10 cellular contexts compared by ENCODE assay signal in the genomic region with DNA sequence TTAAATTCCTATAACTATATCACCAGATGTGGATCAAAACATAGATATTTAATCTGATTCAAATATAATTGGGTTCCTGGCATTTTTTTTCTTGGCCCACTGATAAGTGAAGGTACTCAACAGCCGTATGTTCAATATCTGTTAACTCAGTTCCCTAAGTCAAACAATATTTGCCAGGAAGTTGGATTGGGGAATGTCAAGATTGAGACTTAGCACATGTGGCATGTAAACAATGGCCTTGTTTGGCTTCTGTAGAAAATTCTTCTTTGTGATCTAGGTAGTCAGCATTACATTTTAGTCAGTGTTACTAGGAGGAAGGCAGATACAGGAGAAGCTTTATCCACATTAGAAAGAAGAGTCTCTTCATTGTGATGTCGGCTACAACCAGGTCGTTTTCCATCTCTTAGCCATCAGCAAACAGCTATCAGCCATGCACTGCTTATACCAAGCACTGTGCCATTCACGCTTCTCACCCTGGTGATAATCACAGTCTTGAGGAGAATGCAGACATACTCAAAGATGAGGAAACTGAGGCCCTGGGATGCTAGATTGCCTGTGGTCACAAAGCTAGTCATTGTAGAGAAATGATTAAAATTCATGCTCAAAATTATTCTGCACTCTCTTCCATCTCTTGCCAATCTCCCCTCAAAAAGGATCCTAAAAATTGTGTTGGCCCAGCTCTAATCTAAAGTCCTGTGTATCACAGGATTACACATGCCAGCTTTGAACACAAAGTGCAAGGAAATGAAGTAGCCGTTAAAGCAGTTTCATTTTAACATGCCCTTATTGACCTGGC. TPM values are rescaled to one million over a fixed set of nuclear protein-coding genes. Genes with fewer than 3 reads are reported as not detected.
DNase-seq lines count a peak whose midpoint lies in the region; ATAC-seq, FAIRE-seq and TF ChIP-seq lines count a peak whose summit lies in the region.
"Had no signal": no experiment of that assay in that cellular context is flagged by ENCODE, and none has a peak within 500 bp of the region (broad histone marks: within the 10 kb centered on the region; RNA-seq: fewer than 3 reads in every experiment).

No MANE protein-coding gene starts in this region.

- SMC1A ChIA-PET in GM12878 (lab: Charles Lee; ENCODE audit: uncharacterized antibody, unreplicated experiment) = interaction anchor here (0.5 to 2.5 kb wide), 10 partner anchors 8 to 736 kb away, joined by 3 to 12 read pairs (median 3); no protein-coding TSS in a partner anchor

- in situ Hi-C loops in GM12878 (cut with MboI) = no loop called here
- in situ Hi-C loops in GM13977 (cut with MboI; ENCODE audit: low pct_unique_long_range_greater_than_20kb, low sequenced_read_pairs, unreplicated experiment) = no loop called here

- no peaks in the 10 kb centered on the region for H3K36me3 ChIP-seq in CD4-positive, alpha-beta memory T cell (ENCODE audit: insufficient read depth, low read length)
- H3K36me3 ChIP-seq in KMS-11 (ENCODE audit: insufficient read depth) (no peaks in the 10 kb centered on the region), GM12878 (ENCODE audit: control insufficient read depth in 2 of 2, insufficient read depth in 2 of 2, low read length in 1 of 2) (no peaks in the 10 kb centered on the region), mucosa of stomach (ENCODE audit: control insufficient read depth, insufficient read depth, low read length) (no peaks in the 10 kb centered on the region)

- H3K9ac ChIP-seq in KMS-11 = peak overlapping the region; percentile 35; the same call in 1 of the 2 replicates
- no peak overlapping the region for H3K9ac ChIP-seq in GM12878 (ENCODE audit: control insufficient read depth, insufficient read depth, low read length)
- H3K9ac ChIP-seq in mucosa of stomach (ENCODE audit: low read length) = peak overlapping the region; percentile 83

- peaks cover 7 to 13% (median 9%) of the 10 kb centered on the region in 4 donors for H3K4me1 Mint-ChIP-seq in CD4-positive, alpha-beta memory T cell

- H3K4me3 Mint-ChIP-seq in CD4-positive, alpha-beta memory T cell = peak overlapping the region in 7 of 8 donors; percentile 9 to 70 (median 42)

- no peak for TF ChIP-seq POLR2A in GM12878 (IDR thresholded peaks at IDR 0.05; ENCODE audit: low read depth, low read length)

- H3K27me3 Mint-ChIP-seq in CD4-positive, alpha-beta memory T cell = no peaks in the 10 kb centered on the region

- no peaks in the 10 kb centered on the region for H3K36me3 Mint-ChIP-seq in CD4-positive, alpha-beta memory T cell

- H3K79me2 ChIP-seq in KMS-11 (ENCODE audit: insufficient read depth, low read depth) (no peaks in the 10 kb centered on the region), GM12878 (ENCODE audit: control insufficient read depth, insufficient read depth, low read length) (no peaks in the 10 kb centered on the region)

- no TSS peak for BruUV-seq in GM12878 (replicated peaks; lab: Mats Ljungman, UMichigan)

- peak overlapping the region in 3 of 7 donors; percentile 53 to 58 (median 53) for H3K27ac Mint-ChIP-seq in CD4-positive, alpha-beta memory T cell

- H3K4me3 ChIP-seq in CD4-positive, alpha-beta memory T cell (ENCODE audit: low read length in 2 of 2) = no peak overlapping the region
- H3K4me3 ChIP-seq in KMS-11 (IDR thresholded peaks at IDR 0.05; ENCODE audit: insufficient read depth, low read depth, low read length) (no peak overlapping the region), GM12878 (no peak overlapping the region), mucosa of stomach (ENCODE audit: low read length) (peak overlapping the region; percentile 21)

- no peak; the same call in 2 of the 3 replicates for ATAC-seq in GM12878

- H3K4me1 ChIP-seq in CD4-positive, alpha-beta memory T cell (ENCODE audit: insufficient read depth, low read length) = no peaks in the 10 kb centered on the region
- H3K4me1 ChIP-seq in KMS-11 (ENCODE audit: low read depth, poor library complexity, severe bottlenecking) (peaks cover 48% of the 10 kb centered on the region), GM12878 (ENCODE audit: control insufficient read depth, insufficient read depth, low read length) (peaks cover 12% of the 10 kb centered on the region), mucosa of stomach (ENCODE audit: control insufficient read depth, insufficient read depth, low read length) (peaks cover 30% of the 10 kb centered on the region)

- no peaks in the 10 kb centered on the region for H3K9me3 Mint-ChIP-seq in CD4-positive, alpha-beta memory T cell

- intact Hi-C loops in CD4-positive, alpha-beta memory T cell (cut with micrococcal nuclease) = no loop called here
- intact Hi-C loops in GM12878 (cut with micrococcal nuclease; ENCODE audit: unreplicated experiment) = no loop called here

- POLR2A ChIA-PET in CD4-positive, alpha-beta memory T cell (lab: Charles Lee; ENCODE audit: partially characterized antibody) = no interaction called here
- POLR2A ChIA-PET in GM12878 (lab: Charles Lee) = interaction anchor here (1.6 kb wide), 1 partner anchor 10 kb away, joined by 4 read pairs; no protein-coding TSS in a partner anchor

- no peak for DNase-seq in CD4-positive, alpha-beta memory T cell
- DNase-seq in GM12878 (ENCODE audit: low read depth, low spot score) (no peak), amygdala (lab: John Stamatoyannopoulos, UW) (no peak), iPS-NIHi11 (ENCODE audit: low spot score) (no peak), GM13977 (ENCODE audit: low spot score) (no peak)
- DNase-seq in stimulated activated CD4-positive, alpha-beta T cell treated with anti-CD3 and anti-CD28 coated beads, Interleukin-12 subunit alpha, Interleukin-12 subunit beta, amount 100 ng/mL, for 4 hours = no peak
- DNase-seq: Karpas-422 had no signal

- H2AFZ ChIP-seq in KMS-11 (ENCODE audit: low read depth) (peak overlapping the region; percentile 81), GM12878 (ENCODE audit: control insufficient read depth, low read depth, low read length) (no peak overlapping the region)

- CTCF ChIA-PET in CD4-positive, alpha-beta memory T cell (lab: Charles Lee; ENCODE audit: partially characterized antibody) = interaction anchor here (0.9 to 1.4 kb wide), 2 partner anchors 10 to 42 kb away, joined by 3 read pairs; no protein-coding TSS in a partner anchor
- CTCF ChIA-PET in GM12878 (lab: Yijun Ruan, JAX) = interaction anchor here (0.8 to 1.8 kb wide), 7 partner anchors 10 to 66 kb away, joined by 3 to 5 read pairs (median 3); no protein-coding TSS in a partner anchor

- RAD21 ChIA-PET in GM12878 (lab: Charles Lee; ENCODE audit: unreplicated experiment) = interaction anchor here (0.9 to 2.3 kb wide), 2 partner anchors 42 to 67 kb away, joined by 3 to 8 read pairs; no protein-coding TSS in a partner anchor

- FAIRE-seq in GM12878 (lab: Jason Lieb, UNC) = peak; percentile 27
- FAIRE-seq: G401.6 had no signal

- 55% methylated on average over 5 of the region's 5 CpGs for WGBS in GM12878 (ENCODE audit: insufficient coverage, insufficient replicate concordance, low lambda C conversion rate, missing lambda C conversion rate)

- H3K4me2 ChIP-seq in KMS-11 (peak overlapping the region; percentile 61), GM12878 (ENCODE audit: control insufficient read depth, insufficient read depth) (no peak overlapping the region)

- H3K9me3 ChIP-seq in CD4-positive, alpha-beta memory T cell (ENCODE audit: control insufficient read depth in 1 of 2, low read length in 2 of 2) = no peaks in the 10 kb centered on the region
- H3K9me3 ChIP-seq in GM12878 (replicated peaks; ENCODE audit: control insufficient read depth, insufficient read depth, low read length) = no peaks in the 10 kb centered on the region
- no peaks in the 10 kb centered on the region for H3K9me3 ChIP-seq in mucosa of stomach (ENCODE audit: control insufficient read depth, low read length)

- no peaks in the 10 kb centered on the region for H3K27me3 ChIP-seq in CD4-positive, alpha-beta memory T cell (ENCODE audit: insufficient read depth, low read length)
- no peaks in the 10 kb centered on the region for H3K27me3 ChIP-seq in KMS-11 (ENCODE audit: insufficient read depth, low read depth)
- H3K27me3 ChIP-seq in GM12878 (replicated peaks in 1 of 2; ENCODE audit: control insufficient read depth in 2 of 2, insufficient read depth in 2 of 2, low read length in 1 of 2) = no peaks in the 10 kb centered on the region
- no peaks in the 10 kb centered on the region for H3K27me3 ChIP-seq in mucosa of stomach (ENCODE audit: control insufficient read depth, insufficient read depth, low read length)

- TF ChIP-seq CTCF in KMS-11 (conservative IDR thresholded peaks at IDR 0.05; ENCODE audit: low read depth, low read length) = no peak
- no peak for TF ChIP-seq CTCF in GM12878 (IDR thresholded peaks at IDR 0.05 in 2 of 3, conservative IDR thresholded peaks at IDR 0.05 in 1 of 3; ENCODE audit: control insufficient read depth in 2 of 3, extremely low read depth in 1 of 3, insufficient read depth in 1 of 3, low read depth in 3 of 3, low read length in 3 of 3)
- no peak for TF ChIP-seq CTCF in GM13977 (IDR thresholded peaks at IDR 0.05; ENCODE audit: extremely low read depth, insufficient read depth, missing control alignments)

- no peak for TF ChIP-seq EP300 in GM12878 (IDR thresholded peaks at IDR 0.05; ENCODE audit: borderline replicate concordance in 1 of 2, control insufficient read depth in 1 of 2, low read depth in 2 of 2, low read length in 2 of 2)

- H3K27ac ChIP-seq in CD4-positive, alpha-beta memory T cell (ENCODE audit: low read depth, low read length) = no peak overlapping the region
- H3K27ac ChIP-seq in KMS-11 (peak overlapping the region; percentile 52), GM12878 (ENCODE audit: control insufficient read depth, insufficient read depth) (no peak overlapping the region)

- H4K20me1 ChIP-seq in KMS-11 (ENCODE audit: insufficient read depth) = no peaks in the 10 kb centered on the region
- H4K20me1 ChIP-seq in GM12878 (ENCODE audit: control insufficient read depth, insufficient read depth) = no peaks in the 10 kb centered on the region

- TF ChIP-seq RAD21 in GM12878 (IDR thresholded peaks at IDR 0.05; ENCODE audit: insufficient read depth, low read depth, low read length) = no peak

RNA-seq across cellular contexts. Expression of a gene that starts 3.1 kb away (rescaled TPM):
- total RNA-seq in CD4-positive, alpha-beta memory T cell = not detected
- polyA plus RNA-seq in CD4-positive, alpha-beta memory T cell = not detected
- not detected in 2 replicates for total RNA-seq in GM12878 (2013; cell fraction: nucleolus; rRNA removed)
- total RNA-seq in GM12878 (2014; rRNA removed) (under 0.01 TPM in 1 of 2 replicates, not detected in the other), GM12878 (2014; rRNA removed; fragmentation: Illumina TruSeq; extraction: Trizol) (not detected in 2 replicates), GM12878 (2021) (0.05 and 0.08 TPM in 2 replicates)
- polyA plus RNA-seq in GM12878 (2011; ENCODE audit: low read depth) = 0.07 TPM
- polyA plus RNA-seq in GM12878 (2011; rRNA removed) (0.01 and 0.03 TPM in 2 replicates), GM12878 (2014; fragmentation: Illumina TruSeq; extraction: Trizol) (not detected in 2 replicates), GM12878 (2014; fragmentation: Nextera tagmentation; extraction: Ambion mirVana) (not detected), GM12878 (2014; rRNA removed) (0.03 TPM in 1 of 2 replicates, not detected in the other), GM12878 (2016; fragmentation: Nextera tagmentation; extraction: Ambion mirVana) (under 1 TPM; 0.03 to 0.25 TPM)
- polyA plus RNA-seq in GM12878 (2011; cell fraction: cytosol; rRNA removed) = not detected in 2 replicates
- polyA plus RNA-seq in GM12878 (2011; cell fraction: nucleus; rRNA removed) = not detected in 2 replicates
- 0.15 TPM in 1 of 2 replicates, not detected in the other for polyA plus RNA-seq in GM12878 (2012)
- polyA minus RNA-seq in GM12878 (2011; rRNA and poly(A)+ RNA removed) = 0.05 TPM in 1 of 2 replicates, not detected in the other
- polyA minus RNA-seq in GM12878 (2011; cell fraction: cytosol; rRNA and poly(A)+ RNA removed) = not detected in 2 replicates
- not detected in 2 replicates for polyA minus RNA-seq in GM12878 (2011; cell fraction: nucleus; rRNA and poly(A)+ RNA removed)
